ENCODE assay signal across 28 cellular contexts in the genomic region with DNA sequence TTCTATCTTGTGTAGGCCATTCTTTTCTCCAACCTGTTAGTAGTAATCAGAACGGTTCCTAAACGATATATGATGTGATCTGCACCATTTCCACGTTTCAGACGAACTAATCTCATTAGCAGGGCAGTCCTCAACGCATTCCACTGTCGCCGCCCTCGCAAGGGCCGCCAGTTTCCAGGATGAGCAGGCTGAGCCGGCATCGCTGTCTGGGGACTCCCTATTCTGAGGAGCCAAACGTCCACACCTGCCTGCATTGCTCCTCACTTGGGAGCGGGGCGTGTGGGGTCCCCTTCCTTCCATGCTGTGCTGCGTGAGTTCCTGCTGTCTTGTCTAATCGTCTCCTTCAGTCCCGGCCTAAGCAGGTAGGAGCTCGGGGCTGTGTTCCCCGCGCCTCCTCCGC.
"Had no signal": no experiment of that assay in that cellular context is flagged by ENCODE, and none has a peak within 500 bp of the region (broad histone marks: within the 10 kb centered on the region; RNA-seq: fewer than 3 reads in every experiment).

No MANE protein-coding gene starts in this region.

- H3K4me3 Mint-ChIP-seq: activated CD8-positive, alpha-beta T cell treated with anti-CD3 and anti-CD28 coated beads, Interleukin-2, amount 10 ng/mL, durations not matched to agents 7 days and 5 days; activated naive CD8-positive, alpha-beta T cell treated with anti-CD3 and anti-CD28 coated beads, Interleukin-2, amount 10 ng/mL, durations not matched to agents 7 days and 5 days; T-helper 1 cell treated with Interleukin-12 subunit alpha and Interleukin-12 subunit beta and Interleukin-4 antibody, amounts not matched to agents 30 μg/mL and 1 μg/mL, for 36 hours had no signal

- H3K4me1 ChIP-seq: adrenal gland, breast epithelium, SJSA1 had no signal

- H3K27me3 Mint-ChIP-seq: activated naive CD8-positive, alpha-beta T cell treated with anti-CD3 and anti-CD28 coated beads, Interleukin-2, amount 10 ng/mL, durations not matched to agents 7 days and 5 days had no signal

- H3K9me3 ChIP-seq: adrenal gland, breast epithelium had no signal

- H3K4me3 ChIP-seq: adrenal gland, breast epithelium, MG63, SJSA1 had no signal

- H3K27me3 ChIP-seq: adrenal gland, breast epithelium, MG63, SJSA1 had no signal

- DNase-seq: activated CD4-positive, alpha-beta T cell treated with anti-CD3 and anti-CD28 coated beads for 4 hours; activated CD4-positive, alpha-beta T cell treated with anti-CD3 and anti-CD28 coated beads, Interleukin-2, amount 50 U/mL, for 4 hours; activated CD8-positive, alpha-beta memory T cell treated with anti-CD3 and anti-CD28 coated beads, Interleukin-2, amount 50 U/mL, for 48 hours; activated CD8-positive, alpha-beta T cell treated with anti-CD3 and anti-CD28 coated beads, Interleukin-2, amount 10 ng/mL, durations not matched to agents 7 days and 5 days; activated naive CD4-positive, alpha-beta T cell treated with anti-CD3 and anti-CD28 coated beads, Interleukin-2, amount 50 U/mL, for 16 hours; activated naive CD8-positive, alpha-beta T cell treated with anti-CD3 and anti-CD28 coated beads, Interleukin-2, amount 10 ng/mL, durations not matched to agents 7 days and 5 days; activated T-cell treated with anti-CD3 and anti-CD28 coated beads, Interleukin-2, amount 50 U/mL, for 1 hour; adrenal gland; aorta; caudate nucleus; MG63; MV-4-11; NCI-H1092 treated with DMSO at 0.1 percent for 48 hours; NCI-H1417 treated with DMSO at 0.1 percent for 48 hours; NCI-H1694; NCI-H2029; NCI-H2107; NCI-H2171 treated with DMSO at 0.1 percent for 48 hours; NCI-H345; NCI-H510A; NCI-H526 treated with DMSO at 0.1 percent for 48 hours; SHP77; SW 1271 had no signal

- H3K27ac Mint-ChIP-seq: activated CD8-positive, alpha-beta T cell treated with anti-CD3 and anti-CD28 coated beads, Interleukin-2, amount 10 ng/mL, durations not matched to agents 7 days and 5 days; activated naive CD8-positive, alpha-beta T cell treated with anti-CD3 and anti-CD28 coated beads, Interleukin-2, amount 10 ng/mL, durations not matched to agents 7 days and 5 days; T-helper 1 cell treated with Interleukin-12 subunit alpha and Interleukin-12 subunit beta and Interleukin-4 antibody, amounts not matched to agents 30 μg/mL and 1 μg/mL, for 36 hours had no signal

- H3K36me3 ChIP-seq: adrenal gland, breast epithelium, MG63, SJSA1 had no signal

- ATAC-seq: activated CD4-positive, CD25-positive, alpha-beta regulatory T cell treated with anti-CD3 and anti-CD28 coated beads, Interleukin-2, amount 50 U/mL, for 24 hours; activated CD8-positive, alpha-beta T cell treated with anti-CD3 and anti-CD28 coated beads, Interleukin-2, amount 10 ng/mL, durations not matched to agents 7 days and 5 days; SK-N-SH treated with all-trans-retinoic acid at 6 μM for 48 hours had no signal

- H3K27ac ChIP-seq: adrenal gland, breast epithelium, SJSA1 had no signal
